24 cellular contexts compared by ENCODE assay signal in genomic region chr19:44661904-44662303, GRCh38. TPM values are rescaled to one million over a fixed set of nuclear protein-coding genes. Genes with fewer than 3 reads are reported as not detected.
A peak's percentile ranks its signal among the peaks of the same experiment; 100 is the strongest.
DNase-seq lines count a peak whose midpoint lies in the region; ATAC-seq and TF ChIP-seq lines count a peak whose summit lies in the region.
"Had no signal": no experiment of that assay in that cellular context is flagged by ENCODE, and none has a peak within 500 bp of the region (broad histone marks: within the 10 kb centered on the region; RNA-seq: fewer than 3 reads in every experiment).

No MANE protein-coding gene starts in this region.

- DNase-seq in IMR-90 (peak; percentile 23), RWPE1 (ENCODE audit: low spot score) (no peak), epithelial cell of prostate (ENCODE audit: low read depth, low spot score) (no peak), HFFc6 (no peak), KBM-7 (no peak), gastrocnemius medialis (no peak), foreskin keratinocyte (no peak)
- DNase-seq: BE2C, DMS53, MV-4-11, NCI-H1105, NCI-H146, NCI-H1930, NCI-H2107, NCI-H446 treated with DMSO at 0.1 percent for 48 hours, NCI-H526, NCI-H82, RPMI8226, SHP77 had no signal

- no CpG with 5 or more reads among the region's 7 CpGs for WGBS in IMR-90 (ENCODE audit: extremely low coverage in 2 of 2, insufficient read length in 1 of 2), 2 experiments

- H3K18ac ChIP-seq in IMR-90 (ENCODE audit: low read depth, low read length) = no peak overlapping the region

- no peak overlapping the region for H3K4ac ChIP-seq in IMR-90 (ENCODE audit: low read depth, low read length)

- dilution Hi-C loops in IMR-90 (cut with HindIII; ENCODE audit: low sequenced_read_pairs, unreplicated experiment) = no loop called here

- H3K9me3 Mint-ChIP-seq in nephron = no peaks in the 10 kb centered on the region
- H3K9me3 Mint-ChIP-seq in HFFc6 = no peaks in the 10 kb centered on the region

- no peak overlapping the region for H4K8ac ChIP-seq in IMR-90 (ENCODE audit: low read depth in 2 of 2, low read length in 2 of 2)

- BruUV-seq in IMR-90 (replicated peaks; lab: Mats Ljungman, UMichigan) = no TSS peak

- peak overlapping the region; percentile 3 for H2AK9ac ChIP-seq in IMR-90 (replicated peaks; ENCODE audit: low read depth, low read length, poor library complexity)

- H4K91ac ChIP-seq in IMR-90 (ENCODE audit: insufficient read depth, low read depth, low read length) = no peak overlapping the region

- TF ChIP-seq POLR2A in IMR-90 (IDR thresholded peaks at IDR 0.05; ENCODE audit: low read depth, low read length) (no peak), gastrocnemius medialis (IDR thresholded peaks at IDR 0.05) (no peak)

- in situ Hi-C loops in IMR-90 (cut with MboI; ENCODE audit: low sequenced_read_pairs) (no loop called here), KBM-7 (cut with MboI; ENCODE audit: low pct_unique_long_range_greater_than_20kb, low sequenced_read_pairs) (no loop called here), gastrocnemius medialis (cut with MboI; ENCODE audit: low sequenced_read_pairs in 4 of 4) (no loop called here)

- no peak overlapping the region for H2AK5ac ChIP-seq in IMR-90 (ENCODE audit: low read depth, low read length)

- H3K23ac ChIP-seq in IMR-90 (ENCODE audit: low read depth, low read length) = no peak overlapping the region

- no peak overlapping the region for H4K5ac ChIP-seq in IMR-90 (ENCODE audit: low read depth, low read length)

- H3K36me3 ChIP-seq in IMR-90 (ENCODE audit: control insufficient read depth, insufficient read depth, low read length) (peaks cover 60% of the 10 kb centered on the region), gastrocnemius medialis (peaks cover 0 to 61% of the 10 kb centered on the region in 2 donors)

- H3K27ac Mint-ChIP-seq in nephron (peak overlapping the region in 2 of 3 experiments; percentile 9 to 23), HFFc6 (no peak overlapping the region)

- H3K27me3 ChIP-seq in IMR-90 (ENCODE audit: control insufficient read depth, insufficient read depth, low read length) = no peaks in the 10 kb centered on the region
- H3K27me3 ChIP-seq in gastrocnemius medialis = no peaks in the 10 kb centered on the region
- H3K27me3 ChIP-seq in foreskin keratinocyte = no peaks in the 10 kb centered on the region
- H3K27me3 ChIP-seq: BE2C had no signal

- H3K36me3 Mint-ChIP-seq in nephron (ENCODE audit: low read depth) (peaks cover 39% of the 10 kb centered on the region), HFFc6 (ENCODE audit: low read depth) (peaks cover 32% of the 10 kb centered on the region)

- intact Hi-C loops in IMR-90 (cut with micrococcal nuclease) = no loop called here
- intact Hi-C loops in gastrocnemius medialis (cut with DNase I; ENCODE audit: low total_unique reads) = no loop called here

- H3K4me3 ChIP-seq in IMR-90 (ENCODE audit: insufficient read depth, low read depth, low read length) (no peak overlapping the region), gastrocnemius medialis (no peak overlapping the region)

- H3K4me1 Mint-ChIP-seq in nephron = peaks cover 19% of the 10 kb centered on the region
- no peaks in the 10 kb centered on the region for H3K4me1 Mint-ChIP-seq in HFFc6 (ENCODE audit: low read depth)

- no peak overlapping the region for H2BK15ac ChIP-seq in IMR-90 (ENCODE audit: low read depth, low read length)

- H3K9me1 ChIP-seq in IMR-90 (ENCODE audit: insufficient read depth, low read length) = 0 out of 2 replicates have a peak, but pooled peaks cover 6% of the 10 kb centered on the region

- H2BK20ac ChIP-seq in IMR-90 (ENCODE audit: low read depth, low read length) = no peak overlapping the region

- no peaks in the 10 kb centered on the region for H4K20me1 ChIP-seq in IMR-90 (ENCODE audit: insufficient read depth, low read length)

- H3K14ac ChIP-seq in IMR-90 (replicated peaks; ENCODE audit: low read depth, low read length) = no peak overlapping the region

- POLR2A ChIA-PET in IMR-90 (lab: Charles Lee; ENCODE audit: unreplicated experiment) (no interaction called here), RWPE1 (lab: Yijun Ruan, JAX; ENCODE audit: low non-redundant PET) (no interaction called here)

- H3K9me3 ChIP-seq in IMR-90 (ENCODE audit: control insufficient read depth, insufficient read depth, low read length) (no peaks in the 10 kb centered on the region), gastrocnemius medialis (no peaks in the 10 kb centered on the region)
- H3K9me3 ChIP-seq: BE2C had no signal

- no peak overlapping the region for H3K56ac ChIP-seq in IMR-90 (ENCODE audit: extremely low read depth, insufficient read depth, low read length)

- no peak overlapping the region for H2BK5ac ChIP-seq in IMR-90 (ENCODE audit: low read depth, low read length, poor library complexity, severe bottlenecking)

- no peak overlapping the region for H3K4me3 Mint-ChIP-seq in nephron
- no peak overlapping the region for H3K4me3 Mint-ChIP-seq in HFFc6

- H3K27ac ChIP-seq in IMR-90 (ENCODE audit: insufficient read depth, low read length) = no peak overlapping the region
- peak overlapping the region; percentile 19 for H3K27ac ChIP-seq in RWPE1
- peak overlapping the region; percentile 6 for H3K27ac ChIP-seq in epithelial cell of prostate
- no peak overlapping the region for H3K27ac ChIP-seq in gastrocnemius medialis
- no peak overlapping the region for H3K27ac ChIP-seq in foreskin keratinocyte

- CTCF ChIA-PET in IMR-90 (lab: Yijun Ruan, JAX) (interaction anchor here (0.6 to 1.8 kb wide), 2 partner anchors 91 to 1212 kb away, joined by 3 to 15 read pairs; no protein-coding TSS in a partner anchor), RWPE1 (lab: Yijun Ruan, JAX) (no interaction called here)

- TF ChIP-seq CTCF in IMR-90 (conservative IDR thresholded peaks at IDR 0.05; ENCODE audit: low read depth, low read length) (no peak), RWPE1 (conservative IDR thresholded peaks at IDR 0.05; ENCODE audit: low read depth) (no peak), nephron (IDR thresholded peaks at IDR 0.05; ENCODE audit: unreplicated experiment in 3 of 3) (no peak), HFFc6 (IDR thresholded peaks at IDR 0.05) (no peak), gastrocnemius medialis (IDR thresholded peaks at IDR 0.05 in 4 of 5, conservative IDR thresholded peaks at IDR 0.05 in 1 of 5) (no peak), foreskin keratinocyte (conservative IDR thresholded peaks at IDR 0.05) (no peak)

- no peak for ATAC-seq in IMR-90 (ENCODE audit: low read depth)
- ATAC-seq in gastrocnemius medialis = no peak
- no peak for ATAC-seq in foreskin keratinocyte

- H3K27me3 Mint-ChIP-seq in nephron (ENCODE audit: low read depth) = no peaks in the 10 kb centered on the region
- H3K27me3 Mint-ChIP-seq in HFFc6 (ENCODE audit: insufficient read depth) = no peaks in the 10 kb centered on the region

- no peak overlapping the region for H3K9ac ChIP-seq in IMR-90 (ENCODE audit: low read depth, low read length)

- no peak overlapping the region for H2AFZ ChIP-seq in IMR-90 (replicated peaks; ENCODE audit: low read length, poor library complexity)

- peaks cover 31 to 67% of the 10 kb centered on the region in 2 experiments; a peak in 3 of 4 replicates for H3K79me1 ChIP-seq in IMR-90 (ENCODE audit: low read depth in 1 of 2, low read length in 2 of 2)

- TF ChIP-seq RAD21 in IMR-90 (IDR thresholded peaks at IDR 0.05; ENCODE audit: low read length) = no peak

- H3K4me1 ChIP-seq in IMR-90 (ENCODE audit: control insufficient read depth, insufficient read depth, low read length) (peaks cover 2% of the 10 kb centered on the region; the same call in 1 of the 2 replicates), gastrocnemius medialis (no peaks in the 10 kb centered on the region), foreskin keratinocyte (no peaks in the 10 kb centered on the region)
- H3K4me1 ChIP-seq: BE2C had no signal

- H3K4me2 ChIP-seq in IMR-90 (ENCODE audit: low read depth, low read length) = no peak overlapping the region

- H2BK120ac ChIP-seq in IMR-90 (ENCODE audit: low read depth, low read length) = no peak overlapping the region

TF ChIP-seq in IMR-90, 13 proteins besides CTCF, POLR2A, EP300 and RAD21 (continues in another document):
- TF ChIP-seq SMC3 (IDR thresholded peaks at IDR 0.05; ENCODE audit: low read depth, low read length) = no peak
- TF ChIP-seq RCOR1 (IDR thresholded peaks at IDR 0.05; ENCODE audit: insufficient replicate concordance, low read length) = no peak
- TF ChIP-seq MXI1 (IDR thresholded peaks at IDR 0.05; ENCODE audit: borderline replicate concordance, low read depth, low read length) = no peak

RNA-seq across cellular contexts. Expression of gene CEACAM19, which starts 9.4 kb away (rescaled TPM):
- total RNA-seq in IMR-90 (2012; rRNA removed) (0.56 and 0.72 TPM in 2 replicates), gastrocnemius medialis (1 to 10 TPM; 2.0 to 8.5 (median 3.7) TPM), foreskin keratinocyte (1.5 and 2.3 TPM in 2 replicates)
- polyA plus RNA-seq in IMR-90 (2012; rRNA removed) (9.3 and 10.3 TPM in 2 replicates), foreskin keratinocyte (2.8 and 4.3 TPM in 2 replicates)
- polyA plus RNA-seq in IMR-90 (2012; cell fraction: cytosol; rRNA removed) = 2.6 and 5.9 TPM in 2 replicates
- 70.3 and 80.1 TPM in 2 replicates for polyA plus RNA-seq in IMR-90 (2012; cell fraction: nucleus; rRNA removed; ENCODE audit: low replicate concordance)
- 1 to 10 TPM; 1.8 to 2.5 (median 2.1) TPM for total RNA-seq in HFFc6 (2021; fragmentation: NEBNext Ultra II Directional; extraction: Animal tissue kit (Norgen Biotek cat#: 25700))

RNA-seq across cellular contexts. Expression of gene PVR, which starts 18.2 kb away (rescaled TPM):
- total RNA-seq in IMR-90 (2012; rRNA removed) (93.0 and 106 TPM in 2 replicates), gastrocnemius medialis (10 to 100 TPM; 27.3 to 60.2 (median 33.9) TPM), foreskin keratinocyte (55.8 and 61.8 TPM in 2 replicates)
- polyA plus RNA-seq in IMR-90 (2012; rRNA removed) (117 and 122 TPM in 2 replicates), foreskin keratinocyte (36.3 and 36.4 TPM in 2 replicates)
- 62.8 and 141 TPM in 2 replicates for polyA plus RNA-seq in IMR-90 (2012; cell fraction: cytosol; rRNA removed)
- polyA plus RNA-seq in IMR-90 (2012; cell fraction: nucleus; rRNA removed; ENCODE audit: low replicate concordance) = 130 and 154 TPM in 2 replicates
- total RNA-seq in HFFc6 (2021; fragmentation: NEBNext Ultra II Directional; extraction: Animal tissue kit (Norgen Biotek cat#: 25700)) = 10 to 100 TPM; 45.9 to 76.2 (median 54.3) TPM

RNA-seq across cellular contexts. Expression of gene CEACAM16, which starts 37.0 kb away (rescaled TPM):
- total RNA-seq in IMR-90 (2012; rRNA removed) (not detected in 2 replicates), gastrocnemius medialis (not detected), foreskin keratinocyte (not detected in 2 replicates)
- polyA plus RNA-seq in IMR-90 (2012; rRNA removed) (not detected in 2 replicates), foreskin keratinocyte (not detected in 2 replicates)
- polyA plus RNA-seq in IMR-90 (2012; cell fraction: cytosol; rRNA removed) = not detected in 2 replicates
- polyA plus RNA-seq in IMR-90 (2012; cell fraction: nucleus; rRNA removed; ENCODE audit: low replicate concordance) = not detected in 2 replicates
- total RNA-seq in HFFc6 (2021; fragmentation: NEBNext Ultra II Directional; extraction: Animal tissue kit (Norgen Biotek cat#: 25700)) = not detected
- total RNA-seq: Daoy; G401; SK-MEL-5; T-helper 1 cell treated with Interleukin-12 subunit alpha and Interleukin-12 subunit beta and Interleukin-4 antibody, amounts not matched to agents 30 ng/mL and 1 ng/mL, for 36 hours had no signal

RNA-seq across cellular contexts. Expression of gene IGSF23, which starts 48.5 kb away (rescaled TPM):
- total RNA-seq in IMR-90 (2012; rRNA removed) = under 0.01 TPM in 1 of 2 replicates, not detected in the other
- polyA plus RNA-seq in IMR-90 (2012; rRNA removed) = 0.26 and 0.27 TPM in 2 replicates
- polyA plus RNA-seq in IMR-90 (2012; cell fraction: cytosol; rRNA removed) = 0.15 and 0.22 TPM in 2 replicates
- 0.14 TPM in 1 of 2 replicates, not detected in the other for polyA plus RNA-seq in IMR-90 (2012; cell fraction: nucleus; rRNA removed; ENCODE audit: low replicate concordance)
- not detected for total RNA-seq in HFFc6 (2021; fragmentation: NEBNext Ultra II Directional; extraction: Animal tissue kit (Norgen Biotek cat#: 25700))
- total RNA-seq in gastrocnemius medialis = not detected
- total RNA-seq in foreskin keratinocyte = not detected in 2 replicates
- polyA plus RNA-seq in foreskin keratinocyte = not detected in 2 replicates
- total RNA-seq: Daoy; G401; SK-MEL-5; T-helper 1 cell treated with Interleukin-12 subunit alpha and Interleukin-12 subunit beta and Interleukin-4 antibody, amounts not matched to agents 30 ng/mL and 1 ng/mL, for 36 hours had no signal

Comparison
In these comparisons a context has a peak if more than half of its experiments do, and no peak if none do; other contexts are left out.
1. H3K27ac ChIP-seq: peak in RWPE1 (single experiment) and epithelial cell of prostate (single experiment); none in IMR-90 (single experiment), gastrocnemius medialis (0 of 4) and foreskin keratinocyte (single experiment).